ENCODE assay signal across 2 cellular contexts in the genomic region with DNA sequence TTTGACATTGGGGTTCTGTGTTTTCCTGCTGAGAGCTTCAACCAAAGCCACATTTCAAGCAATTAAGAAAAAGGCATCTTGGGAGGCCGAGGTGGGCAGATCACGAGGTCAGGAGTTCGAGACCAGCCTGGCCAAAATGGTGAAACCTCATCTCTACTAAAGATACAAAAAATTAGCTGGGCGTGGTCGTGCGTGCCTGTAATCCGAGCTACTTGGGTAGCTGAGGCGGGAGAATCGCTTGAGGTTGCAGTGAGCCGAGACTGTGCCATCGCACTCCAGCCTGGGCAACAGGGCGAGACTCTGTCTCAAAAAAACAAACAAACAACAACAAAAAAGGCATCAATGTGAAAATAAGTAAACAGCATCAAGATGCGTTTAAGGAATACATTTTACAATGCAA. TPM values are rescaled to one million over a fixed set of nuclear protein-coding genes. Genes with fewer than 3 reads are reported as not detected.
"Had no signal": no experiment of that assay in that cellular context is flagged by ENCODE, and none has a peak within 500 bp of the region (broad histone marks: within the 10 kb centered on the region; RNA-seq: fewer than 3 reads in every experiment).

No MANE protein-coding gene starts in this region.

RNA-seq across cellular contexts. Expression of a gene that starts 13.9 kb away (rescaled TPM):
- total RNA-seq: mammary epithelial cell, myocyte had no signal
